Comparison of ENCODE assay signal across 26 cellular contexts in genomic region chr11:30171661-30172060, GRCh38. TPM values are rescaled to one million over a fixed set of nuclear protein-coding genes. Genes with fewer than 3 reads are reported as not detected.
"Had no signal": no experiment of that assay in that cellular context is flagged by ENCODE, and none has a peak within 500 bp of the region (broad histone marks: within the 10 kb centered on the region; RNA-seq: fewer than 3 reads in every experiment).

No MANE protein-coding gene starts in this region.

- H3K4me1 ChIP-seq: sigmoid colon, upper lobe of left lung, vagina had no signal

- ATAC-seq: natural killer cell; stimulated activated effector memory CD8-positive, alpha-beta T cell treated with anti-CD3 and anti-CD28 coated beads, Interleukin-12 subunit alpha, Interleukin-12 subunit beta, amount 100 ng/mL, for 72 hours; stimulated activated naive CD8-positive, alpha-beta T cell treated with anti-CD3 and anti-CD28 coated beads, Interleukin-15, Interleukin-2, amounts not matched to agents 100 U/mL and 50 U/mL, for 24 hours had no signal

- H3K9me3 ChIP-seq: right atrium auricular region, sigmoid colon, tibial artery, upper lobe of left lung, vagina had no signal

- H3K4me3 ChIP-seq: coronary artery, right atrium auricular region, sigmoid colon, skin epidermis, tibial artery, upper lobe of left lung, vagina had no signal

- DNase-seq: effector CD8-positive, alpha-beta T cell; foreskin melanocyte; head of caudate nucleus; hippocampal formation; mammary epithelial cell; natural killer cell; sigmoid colon; stimulated activated CD4-positive, alpha-beta T cell treated with anti-CD3 and anti-CD28 coated beads, Interleukin-12 subunit alpha, Interleukin-12 subunit beta, amount 100 ng/mL, for 4 hours; stimulated activated naive CD8-positive, alpha-beta T cell treated with anti-CD3 and anti-CD28 coated beads, Interleukin-15, Interleukin-2, amounts not matched to agents 100 U/mL and 50 U/mL, for 24 hours; tibial artery; upper lobe of left lung had no signal

- H3K36me3 ChIP-seq: right atrium auricular region, sigmoid colon, tibial artery, upper lobe of left lung, vagina had no signal

- H3K27ac ChIP-seq: coronary artery, right atrium auricular region, sigmoid colon, skin epidermis, tibial artery, upper lobe of left lung, vagina had no signal

RNA-seq across cellular contexts. Expression of gene FSHB, which starts 59.2 kb away (rescaled TPM):
- total RNA-seq: dermis microvascular lymphatic vessel endothelial cell, kidney epithelial cell, lower leg skin, mammary epithelial cell, mesenteric fat pad, mononuclear cell, myocyte, natural killer cell, neural crest cell, osteocyte, posterior vena cava, right atrium auricular region, sigmoid colon, temporal lobe, upper lobe of left lung, vagina had no signal
